31 cellular contexts compared by ENCODE assay signal in genomic region chr6:154307696-154308425, GRCh38.
"Had no signal": no experiment of that assay in that cellular context is flagged by ENCODE, and none has a peak within 500 bp of the region (broad histone marks: within the 10 kb centered on the region; RNA-seq: fewer than 3 reads in every experiment).

No MANE protein-coding gene starts in this region.

- H3K27ac Mint-ChIP-seq: activated CD4-positive, alpha-beta memory T cell treated with anti-CD3 and anti-CD28 coated beads for 36 hours; activated CD4-positive, alpha-beta T cell treated with anti-CD3 and anti-CD28 coated beads for 36 hours; activated naive CD4-positive, alpha-beta T cell treated with anti-CD3 and anti-CD28 coated beads for 36 hours; activated naive CD4-positive, alpha-beta T cell treated with anti-CD3 and anti-CD28 coated beads, Interleukin-2, amount 50 U/mL, for 72 hours; activated T-cell treated with anti-CD3 and anti-CD28 coated beads, Interleukin-2, amount 50 U/mL, for 24 hours; activated T-helper 2 cell treated with anti-CD3 and anti-CD28 coated beads, Interferon-gamma antibody, Interleukin-2, Interleukin-4, amounts not matched to agents 10 μg/mL and 5 μg/mL and 100 μg/mL, durations not matched to agents 14 hours and 24 hours and 36 hours; T-helper 1 cell treated with Interleukin-12 subunit alpha and Interleukin-12 subunit beta and Interleukin-4 antibody, amounts not matched to agents 30 μg/mL and 1 μg/mL, for 36 hours; T-helper 2 cell treated with Interferon-gamma antibody and Interleukin-4, amounts not matched to agents 5 μg/mL and 100 μg/mL, for 36 hours had no signal

- DNase-seq: activated CD4-positive, alpha-beta memory T cell treated with anti-CD3 and anti-CD28 coated beads for 36 hours; activated CD4-positive, alpha-beta T cell treated with anti-CD3 and anti-CD28 coated beads for 36 hours; activated CD4-positive, alpha-beta T cell treated with anti-CD3 and anti-CD28 coated beads, Interleukin-2, amount 50 U/mL, for 1 hour; activated gamma-delta T cell treated with Interleukin-2 at 50 U/mL for 16 hours; activated naive CD4-positive, alpha-beta T cell treated with anti-CD3 and anti-CD28 coated beads for 36 hours; activated T-cell treated with anti-CD3 and anti-CD28 coated beads, Interleukin-2, amount 50 U/mL, for 24 hours; adrenal gland; body of pancreas; Kasumi-1; KG1; MG63; MV-4-11; NCI-H1105 treated with DMSO at 0.1 percent for 48 hours; NCI-H1436; NCI-H1694; NCI-H1930; NCI-H2081 treated with DMSO at 0.1 percent for 48 hours; NCI-H226; NCI-H446 treated with DMSO at 0.1 percent for 48 hours; NCI-H524; OCI-M1; SHP77 treated with DMSO at 0.1 percent for 48 hours; SK-N-SH had no signal

- H3K36me3 ChIP-seq: adrenal gland, breast epithelium, MG63, SJSA1 had no signal

- H3K27me3 ChIP-seq: adrenal gland, body of pancreas, breast epithelium, MG63, SJSA1 had no signal

- H3K4me1 ChIP-seq: body of pancreas, breast epithelium had no signal

- H3K27ac ChIP-seq: adrenal gland, body of pancreas, breast epithelium, SJSA1 had no signal

- ATAC-seq: activated CD4-positive, alpha-beta T cell treated with anti-CD3 and anti-CD28 coated beads for 36 hours; activated CD4-positive, CD25-positive, alpha-beta regulatory T cell treated with anti-CD3 and anti-CD28 coated beads, Interleukin-2, amount 50 U/mL, for 24 hours; activated naive CD4-positive, alpha-beta T cell treated with anti-CD3 and anti-CD28 coated beads, Interleukin-2, amount 50 U/mL, for 72 hours; body of pancreas; Panc1 had no signal

- H3K36me3 Mint-ChIP-seq: activated CD4-positive, alpha-beta memory T cell treated with anti-CD3 and anti-CD28 coated beads for 36 hours; activated naive CD4-positive, alpha-beta T cell treated with anti-CD3 and anti-CD28 coated beads, Interleukin-2, amount 50 U/mL, for 72 hours had no signal

- H3K4me3 ChIP-seq: adrenal gland, body of pancreas, breast epithelium, MG63, SJSA1 had no signal

- H3K9me3 Mint-ChIP-seq: activated CD4-positive, alpha-beta memory T cell treated with anti-CD3 and anti-CD28 coated beads for 36 hours; activated naive CD4-positive, alpha-beta T cell treated with anti-CD3 and anti-CD28 coated beads for 36 hours; activated T-helper 2 cell treated with anti-CD3 and anti-CD28 coated beads, Interferon-gamma antibody, Interleukin-2, Interleukin-4, amounts not matched to agents 10 μg/mL and 5 μg/mL and 100 μg/mL, durations not matched to agents 14 hours and 24 hours and 36 hours had no signal

- H3K4me3 Mint-ChIP-seq: activated CD4-positive, alpha-beta memory T cell treated with anti-CD3 and anti-CD28 coated beads for 36 hours; activated CD4-positive, alpha-beta T cell treated with anti-CD3 and anti-CD28 coated beads for 36 hours; activated naive CD4-positive, alpha-beta T cell treated with anti-CD3 and anti-CD28 coated beads for 36 hours; activated T-cell treated with anti-CD3 and anti-CD28 coated beads, Interleukin-2, amount 50 U/mL, for 24 hours; T-helper 1 cell treated with Interleukin-12 subunit alpha and Interleukin-12 subunit beta and Interleukin-4 antibody, amounts not matched to agents 30 μg/mL and 1 μg/mL, for 36 hours; T-helper 2 cell treated with Interferon-gamma antibody and Interleukin-4, amounts not matched to agents 5 μg/mL and 100 μg/mL, for 36 hours had no signal

- H3K9me3 ChIP-seq: adrenal gland, body of pancreas, breast epithelium, MG63, SJSA1, SK-N-SH had no signal
